8 cellular contexts compared by ENCODE assay signal in the genomic region with DNA sequence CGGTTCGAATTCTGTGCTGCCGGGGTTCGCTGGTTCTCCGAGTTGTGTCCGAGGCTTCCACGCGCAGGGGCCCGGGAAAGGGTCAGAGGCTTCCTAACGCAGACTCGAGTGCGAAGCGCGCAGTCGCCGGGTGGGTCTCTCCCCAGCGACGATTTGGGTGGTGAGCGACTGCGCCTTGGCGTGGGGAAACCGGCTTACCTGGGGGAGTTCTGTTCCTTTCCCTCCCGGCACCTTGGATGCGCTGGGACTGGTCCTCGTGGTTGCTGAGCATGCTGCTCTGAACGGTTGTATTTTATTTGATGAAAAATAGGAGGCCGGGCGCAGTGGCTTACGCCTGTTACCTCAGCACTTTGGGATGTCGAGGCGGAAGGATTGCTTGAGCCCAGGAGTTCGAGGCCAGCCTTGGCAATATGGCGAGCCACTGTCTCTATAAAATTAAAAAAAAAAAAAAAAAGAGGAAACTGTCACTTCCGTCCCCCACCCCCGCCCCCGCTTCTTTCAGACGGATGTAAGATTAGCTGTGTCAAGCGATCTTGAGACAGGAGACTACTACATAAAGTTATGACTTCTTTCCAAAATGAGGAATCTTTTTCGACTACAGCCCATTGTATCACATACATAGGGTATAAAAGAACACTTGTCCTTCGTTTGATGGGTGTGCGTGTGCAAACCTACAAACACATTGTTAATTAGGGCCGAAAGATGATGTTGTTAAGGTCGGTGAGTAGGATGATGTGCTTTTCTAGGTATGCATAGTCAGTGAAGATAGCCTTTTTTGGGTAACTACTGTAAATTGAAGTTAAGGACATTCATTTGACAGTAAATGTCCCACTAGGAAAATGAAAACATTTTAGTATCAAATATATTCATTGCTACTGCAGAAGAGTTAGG. TPM values are rescaled to one million over a fixed set of nuclear protein-coding genes. Genes with fewer than 3 reads are reported as not detected.
DNase-seq lines count a peak whose midpoint lies in the region; TF ChIP-seq lines count a peak whose summit lies in the region.

A gene with protein sequence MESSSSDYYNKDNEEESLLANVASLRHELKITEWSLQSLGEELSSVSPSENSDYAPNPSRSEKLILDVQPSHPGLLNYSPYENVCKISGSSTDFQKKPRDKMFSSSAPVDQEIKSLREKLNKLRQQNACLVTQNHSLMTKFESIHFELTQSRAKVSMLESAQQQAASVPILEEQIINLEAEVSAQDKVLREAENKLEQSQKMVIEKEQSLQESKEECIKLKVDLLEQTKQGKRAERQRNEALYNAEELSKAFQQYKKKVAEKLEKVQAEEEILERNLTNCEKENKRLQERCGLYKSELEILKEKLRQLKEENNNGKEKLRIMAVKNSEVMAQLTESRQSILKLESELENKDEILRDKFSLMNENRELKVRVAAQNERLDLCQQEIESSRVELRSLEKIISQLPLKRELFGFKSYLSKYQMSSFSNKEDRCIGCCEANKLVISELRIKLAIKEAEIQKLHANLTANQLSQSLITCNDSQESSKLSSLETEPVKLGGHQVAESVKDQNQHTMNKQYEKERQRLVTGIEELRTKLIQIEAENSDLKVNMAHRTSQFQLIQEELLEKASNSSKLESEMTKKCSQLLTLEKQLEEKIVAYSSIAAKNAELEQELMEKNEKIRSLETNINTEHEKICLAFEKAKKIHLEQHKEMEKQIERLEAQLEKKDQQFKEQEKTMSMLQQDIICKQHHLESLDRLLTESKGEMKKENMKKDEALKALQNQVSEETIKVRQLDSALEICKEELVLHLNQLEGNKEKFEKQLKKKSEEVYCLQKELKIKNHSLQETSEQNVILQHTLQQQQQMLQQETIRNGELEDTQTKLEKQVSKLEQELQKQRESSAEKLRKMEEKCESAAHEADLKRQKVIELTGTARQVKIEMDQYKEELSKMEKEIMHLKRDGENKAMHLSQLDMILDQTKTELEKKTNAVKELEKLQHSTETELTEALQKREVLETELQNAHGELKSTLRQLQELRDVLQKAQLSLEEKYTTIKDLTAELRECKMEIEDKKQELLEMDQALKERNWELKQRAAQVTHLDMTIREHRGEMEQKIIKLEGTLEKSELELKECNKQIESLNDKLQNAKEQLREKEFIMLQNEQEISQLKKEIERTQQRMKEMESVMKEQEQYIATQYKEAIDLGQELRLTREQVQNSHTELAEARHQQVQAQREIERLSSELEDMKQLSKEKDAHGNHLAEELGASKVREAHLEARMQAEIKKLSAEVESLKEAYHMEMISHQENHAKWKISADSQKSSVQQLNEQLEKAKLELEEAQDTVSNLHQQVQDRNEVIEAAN (N-terminal part only) (plus strand): TSS at position 2 of the 891 bp plus-strand sequence. CDS start 2,638 bp downstream, outside the sequence.

- intact Hi-C loops in vagina (cut with DNase I) = no loop called here

- H3K27me3 ChIP-seq in endocrine pancreas (ENCODE audit: control insufficient read depth, insufficient read depth, low read length) (no peaks in the 10 kb centered on the region), neuron (ENCODE audit: insufficient read depth, low read length) (no peaks in the 10 kb centered on the region), vagina (no peaks in the 10 kb centered on the region)

- H2AFZ ChIP-seq in neuron (ENCODE audit: low read depth, low read length) = peak within 1 kb of the TSS; percentile 75

- H3K9me3 ChIP-seq in KOPT-K1 (ENCODE audit: insufficient read depth, low read length, poor library complexity, severe bottlenecking) = no peaks in the 10 kb centered on the region
- H3K9me3 ChIP-seq in endocrine pancreas (ENCODE audit: control insufficient read depth, low read length) = no peaks in the 10 kb centered on the region
- H3K9me3 ChIP-seq in neuron (ENCODE audit: low read length) = no peaks in the 10 kb centered on the region
- no peaks in the 10 kb centered on the region for H3K9me3 ChIP-seq in vagina

- peak within 1 kb of the TSS; percentile 91 for H3K9ac ChIP-seq in endocrine pancreas (ENCODE audit: control insufficient read depth, insufficient read depth, low read length)

- H3K4me1 ChIP-seq in endocrine pancreas (ENCODE audit: control insufficient read depth, insufficient read depth, low read length) = peaks cover 4% of the 10 kb centered on the region
- H3K4me1 ChIP-seq in neuron (ENCODE audit: insufficient read depth, low read length) = peaks cover 14% of the 10 kb centered on the region
- peaks cover 36% of the 10 kb centered on the region for H3K4me1 ChIP-seq in vagina

- H3K36me3 ChIP-seq in KOPT-K1 (ENCODE audit: insufficient read depth, low read length) (peaks cover 23% of the 10 kb centered on the region), endocrine pancreas (ENCODE audit: control insufficient read depth, insufficient read depth, low read length) (no peaks in the 10 kb centered on the region), neuron (ENCODE audit: insufficient read depth, low read length) (peaks cover under 1% of the 10 kb centered on the region), vagina (no peaks in the 10 kb centered on the region)

- peak within 1 kb of the TSS; percentile 96 for H3K4me3 ChIP-seq in endocrine pancreas (ENCODE audit: control insufficient read depth, insufficient read depth, low read length)
- H3K4me3 ChIP-seq in neuron (ENCODE audit: low read length) = peak within 1 kb of the TSS; percentile 93
- peak within 1 kb of the TSS; percentile 97 to 99 for H3K4me3 ChIP-seq in vagina

- H3K27ac ChIP-seq in KOPT-K1 (ENCODE audit: low read depth, low read length, poor library complexity, severe bottlenecking) (peak within 1 kb of the TSS; percentile 92), VCaP (peak within 1 kb of the TSS; percentile 90), vagina (peak within 1 kb of the TSS; percentile 99)

- peak; percentile 34 for DNase-seq in DMS79 treated with DMSO at 0.1 percent for 48 hours (lab: John Stamatoyannopoulos, UW)
- DNase-seq in GM20000 (ENCODE audit: low spot score) = peak; percentile 65
- DNase-seq in vagina (ENCODE audit: extremely low spot score in 2 of 2) = no peak
- DNase-seq in pons (ENCODE audit: low spot score) = no peak

- TF ChIP-seq CTCF in GM20000 (IDR thresholded peaks at IDR 0.05; ENCODE audit: extremely low read depth, missing control alignments) (no peak), VCaP (conservative IDR thresholded peaks at IDR 0.05) (no peak), vagina (IDR thresholded peaks at IDR 0.05) (no peak)

- no peak for TF ChIP-seq POLR2A in vagina (IDR thresholded peaks at IDR 0.05)

RNA-seq across cellular contexts. Expression of the gene that starts here (rescaled TPM):
- total RNA-seq in vagina = 17.7 TPM

Comparison
In these comparisons a context has a peak if more than half of its experiments do, and no peak if none do; other contexts are left out.
1. DNase-seq: peak in DMS79 treated with DMSO at 0.1 percent for 48 hours (single experiment) and GM20000 (single experiment); none in vagina (0 of 2) and pons (single experiment).
2. Peak in every context shown above with its lines, with median percentiles within 50 percentile points of each other: H3K27ac ChIP-seq and H3K4me3 ChIP-seq.